18 cellular contexts compared by ENCODE assay signal in genomic region chr16:70160388-70160787, GRCh38. TPM values are rescaled to one million over a fixed set of nuclear protein-coding genes. Genes with fewer than 3 reads are reported as not detected.
"Had no signal": no experiment of that assay in that cellular context is flagged by ENCODE, and none has a peak within 500 bp of the region (broad histone marks: within the 10 kb centered on the region; RNA-seq: fewer than 3 reads in every experiment).

No MANE protein-coding gene starts in this region.

- H3K36me3 ChIP-seq: ovary, uterus had no signal

- H3K27me3 ChIP-seq: gastrocnemius medialis, ovary, tibial artery, uterus had no signal

- DNase-seq: activated CD4-positive, alpha-beta T cell treated with anti-CD3 and anti-CD28 coated beads, Interleukin-2, amount 50 U/mL, for 1 hour; activated CD4-positive, CD25-positive, alpha-beta regulatory T cell treated with anti-CD3 and anti-CD28 coated beads, Interleukin-2, amount 50 U/mL, for 72 hours; activated naive CD8-positive, alpha-beta T cell treated with anti-CD3 and anti-CD28 coated beads, Interleukin-2, amount 10 ng/mL, durations not matched to agents 7 days and 5 days; cortex of kidney; gastrocnemius medialis; mucosa of descending colon; naive B cell; ovary; stimulated activated CD4-positive, alpha-beta T cell treated with anti-CD3 and anti-CD28 coated beads, Interleukin-12 subunit alpha, Interleukin-12 subunit beta, amount 100 ng/mL, for 4 hours; stimulated activated CD4-positive, alpha-beta T cell treated with anti-CD3 and anti-CD28 coated beads, Interleukin-1b, Interleukin-23, amount 100 ng/mL, for 48 hours; stimulated activated naive CD4-positive, alpha-beta T cell treated with Interleukin-2 at 50 U/mL for 16 hours; tibial artery; uterus had no signal

- H3K4me1 ChIP-seq: gastrocnemius medialis, tibial artery, uterus had no signal

- H3K4me3 Mint-ChIP-seq: activated naive CD8-positive, alpha-beta T cell treated with anti-CD3 and anti-CD28 coated beads, Interleukin-2, amount 10 ng/mL, durations not matched to agents 7 days and 5 days; brain; memory B cell; naive B cell; T-helper 1 cell treated with Interleukin-12 subunit alpha and Interleukin-12 subunit beta and Interleukin-4 antibody, amounts not matched to agents 30 μg/mL and 1 μg/mL, for 36 hours had no signal

- H3K27ac ChIP-seq: gastrocnemius medialis, ovary, tibial artery, uterus, VCaP had no signal

- H3K9me3 ChIP-seq: gastrocnemius medialis, mucosa of descending colon, ovary, tibial artery, uterus had no signal

- H3K27me3 Mint-ChIP-seq: activated naive CD8-positive, alpha-beta T cell treated with anti-CD3 and anti-CD28 coated beads, Interleukin-2, amount 10 ng/mL, durations not matched to agents 7 days and 5 days; brain; memory B cell; naive B cell had no signal

- H3K9me3 Mint-ChIP-seq: activated naive CD8-positive, alpha-beta T cell treated with anti-CD3 and anti-CD28 coated beads, Interleukin-2, amount 10 ng/mL, durations not matched to agents 7 days and 5 days; brain; memory B cell; naive B cell; T-helper 1 cell treated with Interleukin-12 subunit alpha and Interleukin-12 subunit beta and Interleukin-4 antibody, amounts not matched to agents 30 μg/mL and 1 μg/mL, for 36 hours had no signal

- H3K4me3 ChIP-seq: gastrocnemius medialis, mucosa of descending colon, ovary, tibial artery, uterus had no signal

- H3K4me1 Mint-ChIP-seq: brain had no signal

- H3K27ac Mint-ChIP-seq: activated naive CD8-positive, alpha-beta T cell treated with anti-CD3 and anti-CD28 coated beads, Interleukin-2, amount 10 ng/mL, durations not matched to agents 7 days and 5 days; brain; memory B cell; T-helper 1 cell treated with Interleukin-12 subunit alpha and Interleukin-12 subunit beta and Interleukin-4 antibody, amounts not matched to agents 30 μg/mL and 1 μg/mL, for 36 hours had no signal

RNA-seq across cellular contexts. Expression of gene CLEC18C, which starts 13.2 kb away (rescaled TPM):
- total RNA-seq: subcutaneous adipose tissue had no signal
